Comparison of ENCODE assay signal across 1 cellular context in the genomic region with DNA sequence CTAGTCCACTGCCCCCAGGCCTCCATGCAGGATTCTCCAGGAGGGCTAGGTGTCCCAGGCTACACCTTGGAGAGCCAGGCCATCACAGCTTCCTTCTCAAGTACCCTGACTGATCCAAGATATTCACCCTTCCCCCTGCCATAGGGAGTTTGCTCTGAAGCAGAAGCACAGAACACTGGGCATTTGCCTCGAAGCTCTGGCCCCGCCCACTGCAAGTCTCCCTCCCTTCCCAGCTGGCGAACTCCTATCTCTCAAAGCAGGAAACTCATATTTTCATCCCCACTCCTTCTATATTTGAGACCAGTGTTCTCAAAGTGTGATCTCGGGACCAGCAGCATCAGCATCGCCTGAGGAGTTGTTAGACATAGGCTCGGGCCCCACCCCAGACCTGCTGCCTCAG.
TF ChIP-seq lines count a peak whose summit lies in the region.

No MANE protein-coding gene starts in this region.

TF ChIP-seq in H1, 55 proteins besides CTCF, POLR2A, EP300 and RAD21 (continued from another document):
- TF ChIP-seq ZNF274 (IDR thresholded peaks at IDR 0.05; ENCODE audit: borderline replicate concordance, extremely low read depth, low read length) (no peak), RFX5 (IDR thresholded peaks at IDR 0.05; ENCODE audit: borderline replicate concordance, low read depth, low read length) (no peak), YY1 (IDR thresholded peaks at IDR 0.05; ENCODE audit: low read depth, low read length) (no peak), HDAC6 (IDR thresholded peaks at IDR 0.05; ENCODE audit: low read depth, low read length) (no peak), BACH1 (IDR thresholded peaks at IDR 0.05; ENCODE audit: low read length) (no peak), CHD2 (IDR thresholded peaks at IDR 0.05; ENCODE audit: low read length) (no peak)
